In genomic region chr2:9234680-9235387, GRCh38 we compare ENCODE assay signal across 1 cellular context.
TF ChIP-seq lines count a peak whose summit lies in the region.

No MANE protein-coding gene starts in this region.

TF ChIP-seq in HepG2, 621 proteins besides CTCF, POLR2A, EP300 and RAD21 (continued from another document and continues in another):
- TF ChIP-seq ZBTB33 (CRISPR knock-in tag; IDR thresholded peaks at IDR 0.05) (no peak), CEBPZ (IDR thresholded peaks at IDR 0.05; ENCODE audit: low read length) (no peak), GPBP1L1 (CRISPR knock-in tag; IDR thresholded peaks at IDR 0.05) (no peak), ATRX (CRISPR knock-in tag; IDR thresholded peaks at IDR 0.05; ENCODE audit: borderline replicate concordance) (no peak), ZNF749 (CRISPR knock-in tag; IDR thresholded peaks at IDR 0.05; ENCODE audit: borderline replicate concordance) (no peak), POGZ (CRISPR knock-in tag; IDR thresholded peaks at IDR 0.05) (no peak), ZNF609 (CRISPR knock-in tag; IDR thresholded peaks at IDR 0.05; ENCODE audit: borderline replicate concordance) (no peak; the same call in 1 of the 2 replicates), CREBL2 (CRISPR knock-in tag; IDR thresholded peaks at IDR 0.05; ENCODE audit: borderline replicate concordance) (peak; percentile 28; the same call in 1 of the 2 replicates), PBX3 (CRISPR knock-in tag; IDR thresholded peaks at IDR 0.05; ENCODE audit: borderline replicate concordance) (no peak), ZSCAN31 (CRISPR knock-in tag; IDR thresholded peaks at IDR 0.05; ENCODE audit: low read depth) (no peak), TAF15 (IDR thresholded peaks at IDR 0.05; ENCODE audit: low read depth, low read length, poor library complexity, severe bottlenecking) (no peak), ELF4 (CRISPR knock-in tag; IDR thresholded peaks at IDR 0.05; ENCODE audit: borderline replicate concordance) (no peak), ZNF704 (CRISPR knock-in tag; IDR thresholded peaks at IDR 0.05; ENCODE audit: borderline replicate concordance) (no peak), ETV6 (CRISPR knock-in tag; conservative IDR thresholded peaks at IDR 0.05) (no peak), HHEX (CRISPR knock-in tag; IDR thresholded peaks at IDR 0.05) (no peak), MED1 (CRISPR knock-in tag; IDR thresholded peaks at IDR 0.05) (peak; percentile 90), ZNF841 (CRISPR knock-in tag; IDR thresholded peaks at IDR 0.05; ENCODE audit: borderline replicate concordance) (no peak), TOE1 (CRISPR knock-in tag; IDR thresholded peaks at IDR 0.05) (no peak), ZNF770 (CRISPR knock-in tag; IDR thresholded peaks at IDR 0.05) (no peak), GLMP (CRISPR knock-in tag; IDR thresholded peaks at IDR 0.05; ENCODE audit: borderline replicate concordance) (no peak), GATAD2A (CRISPR knock-in tag; IDR thresholded peaks at IDR 0.05) (peak; percentile 92), ZNF674 (CRISPR knock-in tag; IDR thresholded peaks at IDR 0.05; ENCODE audit: low read depth) (no peak), ZNF484 (CRISPR knock-in tag; IDR thresholded peaks at IDR 0.05; ENCODE audit: borderline replicate concordance, low read depth) (no peak), NR0B2 (CRISPR knock-in tag; IDR thresholded peaks at IDR 0.05) (no peak), HNRNPLL (IDR thresholded peaks at IDR 0.05; ENCODE audit: low read depth, low read length, poor library complexity, severe bottlenecking) (no peak), CBX5 (CRISPR knock-in tag; IDR thresholded peaks at IDR 0.05; ENCODE audit: borderline replicate concordance) (peak; percentile 22; the same call in 1 of the 2 replicates), ZSCAN25 (CRISPR knock-in tag; IDR thresholded peaks at IDR 0.05) (no peak), KDM5B (CRISPR knock-in tag; IDR thresholded peaks at IDR 0.05; ENCODE audit: borderline replicate concordance) (no peak), ZNF512 (CRISPR knock-in tag; IDR thresholded peaks at IDR 0.05) (no peak), ZMAT5 (CRISPR knock-in tag; IDR thresholded peaks at IDR 0.05; ENCODE audit: borderline replicate concordance, low read depth) (no peak), HMGXB4 (CRISPR knock-in tag; IDR thresholded peaks at IDR 0.05; ENCODE audit: borderline replicate concordance in 1 of 2, low read depth in 1 of 2) (peak in 1 of 2 experiments; percentile 78; a peak in 2 of 4 replicates), RFX3 (CRISPR knock-in tag; IDR thresholded peaks at IDR 0.05) (no peak)
